ENCODE assay signal across 6 cellular contexts in the genomic region with DNA sequence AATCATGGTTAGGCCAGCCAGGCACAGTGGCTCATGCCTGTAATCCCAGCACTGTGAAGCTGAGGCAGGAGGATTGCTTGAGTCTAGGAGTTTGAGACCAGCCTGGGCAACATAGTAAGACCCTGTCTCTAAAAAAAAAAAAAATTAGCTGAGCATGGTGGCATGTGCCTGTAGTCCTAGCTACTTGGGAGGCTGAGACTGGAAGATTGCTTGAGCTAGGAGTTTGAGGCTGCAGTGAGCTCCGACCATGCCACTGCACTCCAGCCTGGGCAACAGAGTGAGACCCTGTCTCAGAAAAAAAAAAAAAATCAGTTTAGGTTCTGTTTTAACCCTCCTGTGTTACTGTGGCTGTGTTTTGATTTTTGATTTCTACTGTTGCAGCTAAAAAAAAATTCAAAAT. TPM values are rescaled to one million over a fixed set of nuclear protein-coding genes. Genes with fewer than 3 reads are reported as not detected.
A peak's percentile ranks its signal among the peaks of the same experiment; 100 is the strongest.
DNase-seq lines count a peak whose midpoint lies in the region; ATAC-seq, FAIRE-seq and TF ChIP-seq lines count a peak whose summit lies in the region.
"Not testable (repeated sequence)": the region's sequence is repeated elsewhere in the genome, so short reads cannot be mapped to it uniquely, and the experiment has no call there.

No MANE protein-coding gene starts in this region.

- POLR2A ChIA-PET in HEK293 (lab: Yijun Ruan, JAX) = interaction anchor here (0.6 kb wide), 1 partner anchor 62 kb away, joined by 3 read pairs; no protein-coding TSS in a partner anchor
- POLR2A ChIA-PET in WTC11 (lab: Charles Lee) = interaction anchor here (0.6 kb wide), 1 partner anchor 44 kb away, joined by 3 read pairs; no protein-coding TSS in a partner anchor
- POLR2A ChIA-PET in K562 (lab: Yijun Ruan, JAX) = interaction anchor here (0.6 to 1.3 kb wide), 6 partner anchors 10 to 839 kb away, joined by 3 to 6 read pairs (median 3); no protein-coding TSS in a partner anchor

- DNase-seq in WTC11 (ENCODE audit: low spot score); K562 (ENCODE audit: extremely low read depth in 1 of 4, low spot score in 3 of 4); urothelium cell line (ENCODE audit: low spot score): not testable (repeated sequence)
- DNase-seq in osteocyte (ENCODE audit: extremely low spot score, unreplicated experiment) (peak; percentile 15), sigmoid colon (peak; percentile 7)

- not testable (repeated sequence) for H3K9me3 Mint-ChIP-seq in WTC11; osteocyte (ENCODE audit: unreplicated experiment)

- not testable (repeated sequence) for H3K4me2 ChIP-seq in K562 (ENCODE audit: insufficient read depth, low read length)

- in situ Hi-C loops in K562 (cut with MboI) = not testable (repeated sequence)

- H3K4me1 Mint-ChIP-seq in WTC11; osteocyte (ENCODE audit: unreplicated experiment): not testable (repeated sequence)

- H2AFZ ChIP-seq in K562 (ENCODE audit: low read depth, low read length) = not testable (repeated sequence)

- not testable (repeated sequence) for H3K9me1 ChIP-seq in K562 (ENCODE audit: control insufficient read depth, insufficient read depth, low read length)

- intact Hi-C loops in K562 (cut with micrococcal nuclease); sigmoid colon (cut with DNase I): not testable (repeated sequence)

- H3K27me3 ChIP-seq in K562 (ENCODE audit: control insufficient read depth in 2 of 2, insufficient read depth in 2 of 2, low read length in 2 of 2); sigmoid colon: not testable (repeated sequence)

- not testable (repeated sequence) for H3K27ac Mint-ChIP-seq in WTC11; osteocyte (ENCODE audit: unreplicated experiment)

- not testable (repeated sequence) for H4K20me1 ChIP-seq in K562 (replicated peaks; ENCODE audit: control insufficient read depth, insufficient read depth, low read length)

- H3K9me3 ChIP-seq in HEK293 (ENCODE audit: control insufficient read depth, insufficient read depth, low read depth, low read length); K562 (replicated peaks; ENCODE audit: control insufficient read depth, insufficient read depth, low read depth, low read length); sigmoid colon: not testable (repeated sequence)

- TF ChIP-seq EP300 in K562 (IDR thresholded peaks at IDR 0.05; ENCODE audit: low read length); sigmoid colon (IDR thresholded peaks at IDR 0.05): not testable (repeated sequence)

- not testable (repeated sequence) for H3K36me3 Mint-ChIP-seq in WTC11; osteocyte (ENCODE audit: unreplicated experiment)

- TF ChIP-seq POLR2A in K562 (conservative IDR thresholded peaks at IDR 0.05); sigmoid colon (IDR thresholded peaks at IDR 0.05): not testable (repeated sequence)

- TF ChIP-seq CTCF in HEK293 (tag by site-specific recombination; IDR thresholded peaks at IDR 0.05); WTC11 (IDR thresholded peaks at IDR 0.05); K562 (IDR thresholded peaks at IDR 0.05 in 2 of 3, conservative IDR thresholded peaks at IDR 0.05 in 1 of 3; ENCODE audit: insufficient read depth in 2 of 3, low read depth in 1 of 3, low read length in 3 of 3); osteocyte (IDR thresholded peaks at IDR 0.05); sigmoid colon (IDR thresholded peaks at IDR 0.05): not testable (repeated sequence)

- TF ChIP-seq RAD21 in K562 (CRISPR knock-in tag; conservative IDR thresholded peaks at IDR 0.05 in 1 of 2, IDR thresholded peaks at IDR 0.05 in 1 of 2) = not testable (repeated sequence)

- H3K4me3 Mint-ChIP-seq in WTC11; osteocyte (ENCODE audit: unreplicated experiment): not testable (repeated sequence)

- not testable (repeated sequence) for H3K4me3 ChIP-seq in HEK293 (ENCODE audit: low read depth, low read length); K562; sigmoid colon

- H3K36me3 ChIP-seq in HEK293 (ENCODE audit: control insufficient read depth in 2 of 2, insufficient read depth in 1 of 2, low read length in 2 of 2); K562 (ENCODE audit: control insufficient read depth, insufficient read depth, low read length); sigmoid colon: not testable (repeated sequence)

- FAIRE-seq in K562 (lab: Jason Lieb, UNC) = not testable (repeated sequence)
- peak; percentile 13 for FAIRE-seq in urothelium cell line (lab: Jason Lieb, UNC)

- H3K4me1 ChIP-seq in HEK293 (ENCODE audit: control insufficient read depth, insufficient read depth, low read length); K562 (replicated peaks in 1 of 2; ENCODE audit: control insufficient read depth in 2 of 2, insufficient read depth in 2 of 2, low read length in 2 of 2); sigmoid colon: not testable (repeated sequence)

- BruUV-seq in K562 (replicated peaks; lab: Mats Ljungman, UMichigan) = not testable (repeated sequence)

- not testable (repeated sequence) for H3K27me3 Mint-ChIP-seq in WTC11 (ENCODE audit: low read depth); osteocyte (ENCODE audit: unreplicated experiment)

- not testable (repeated sequence) for ATAC-seq in WTC11, K562

- H3K27ac ChIP-seq in HEK293 (ENCODE audit: extremely low read depth, low read depth, low read length); K562 (ENCODE audit: extremely low read depth, low read depth, low read length); sigmoid colon: not testable (repeated sequence)

- not testable (repeated sequence) for H3K9ac ChIP-seq in K562 (ENCODE audit: insufficient read depth in 1 of 2, low read depth in 2 of 2, low read length in 2 of 2)

- not testable (repeated sequence) for H3K79me2 ChIP-seq in K562 (ENCODE audit: control insufficient read depth, insufficient read depth, low read length)

- 60% methylated on average over 1 of the region's 1 CpG for WGBS in K562 (ENCODE audit: insufficient coverage, low coverage, missing lambda C conversion rate)
- 93 to 98% methylated on average over 1 of the region's 1 CpG for WGBS in sigmoid colon, 2 donors

- CTCF ChIA-PET in HEK293 (lab: Yijun Ruan, JAX) (interaction anchor here (0.6 kb wide), 1 partner anchor 20 kb away, joined by 3 read pairs; no protein-coding TSS in a partner anchor), WTC11 (lab: Charles Lee) (interaction anchor here (1.2 kb wide), 1 partner anchor 9 kb away, joined by 6 read pairs; a partner anchor contains a TSS)
- CTCF ChIA-PET in K562 (lab: Yijun Ruan, JAX; ENCODE audit: low intra/inter-chr PET ratio) = not testable (repeated sequence)

RNA-seq across cellular contexts. Expression of a gene that starts 8.3 kb away (rescaled TPM):
- total RNA-seq in WTC11 (2021) (6.0 to 7.1 TPM (median 6.4 TPM) in 3 replicates), K562 (2014; rRNA removed) (5.7 and 7.9 TPM in 2 replicates), K562 (2014; rRNA removed; fragmentation: Illumina TruSeq; extraction: Trizol) (14.8 and 15.1 TPM in 2 replicates), K562 (2015; rRNA removed; fragmentation: Illumina TruSeq; extraction: Trizol) (9.2 and 9.5 TPM in 2 replicates), K562 (2021) (9.3 and 11.0 TPM in 2 replicates), osteocyte (3.0 and 3.3 TPM in 2 replicates), sigmoid colon (1 to 10 TPM; 2.5 to 4.3 (median 3.2) TPM)
- total RNA-seq in K562 (2011; cell fraction: chromatin; rRNA removed; ENCODE audit: low replicate concordance) = 22.6 and 34.0 TPM in 2 replicates
- 13.3 and 18.2 TPM in 2 replicates for total RNA-seq in K562 (2011; cell fraction: nucleolus; rRNA removed)
- total RNA-seq in K562 (2011; cell fraction: nucleoplasm; rRNA removed) = 21.1 and 23.0 TPM in 2 replicates
- polyA plus RNA-seq in K562 (2011; rRNA removed) (11.3 and 15.2 TPM in 2 replicates), K562 (2014; fragmentation: Illumina TruSeq; extraction: Trizol) (13.2 and 14.7 TPM in 2 replicates), K562 (2014; fragmentation: Nextera tagmentation; extraction: Ambion mirVana) (1 to 10 TPM; 7.8 to 8.1 TPM), K562 (2014; rRNA removed) (7.7 and 9.4 TPM in 2 replicates), sigmoid colon (1 to 10 TPM in 2 of 3 donors, under 1 TPM in 1; 0.60 to 2.1 (median 1.9) TPM)
- polyA plus RNA-seq in K562 (2011; cell fraction: cytosol; rRNA removed) = 2.2 and 5.1 TPM in 2 replicates
- 5.9 and 8.1 TPM in 2 replicates for polyA plus RNA-seq in K562 (2011; cell fraction: nucleus; rRNA removed)
- polyA plus RNA-seq in K562 (2012) = 4.9 and 7.1 TPM in 2 replicates
- polyA minus RNA-seq in K562 (2011; rRNA and poly(A)+ RNA removed) = 24.4 and 25.6 TPM in 2 replicates
- 5.8 and 10.5 TPM in 2 replicates for polyA minus RNA-seq in K562 (2011; cell fraction: cytosol; rRNA and poly(A)+ RNA removed)
- 4.8 and 12.3 TPM in 2 replicates for polyA minus RNA-seq in K562 (2011; cell fraction: nucleus; rRNA and poly(A)+ RNA removed)

RNA-seq across cellular contexts. Expression of a gene that starts 18.8 kb away (rescaled TPM):
- total RNA-seq in WTC11 (2021) (16.2 to 18.7 TPM (median 18.5 TPM) in 3 replicates), K562 (2014; rRNA removed) (15.3 and 16.0 TPM in 2 replicates), K562 (2014; rRNA removed; fragmentation: Illumina TruSeq; extraction: Trizol) (21.9 and 22.1 TPM in 2 replicates), K562 (2015; rRNA removed; fragmentation: Illumina TruSeq; extraction: Trizol) (26.0 and 26.4 TPM in 2 replicates), K562 (2021) (18.3 and 19.2 TPM in 2 replicates), osteocyte (18.5 and 21.5 TPM in 2 replicates), sigmoid colon (10 to 100 TPM in 3 of 4 donors, 1 to 10 TPM in 1; 6.9 to 15.3 (median 10.7) TPM)
- 26.2 and 31.5 TPM in 2 replicates for total RNA-seq in K562 (2011; cell fraction: chromatin; rRNA removed; ENCODE audit: low replicate concordance)
- total RNA-seq in K562 (2011; cell fraction: nucleolus; rRNA removed) = 24.9 and 35.2 TPM in 2 replicates
- total RNA-seq in K562 (2011; cell fraction: nucleoplasm; rRNA removed) = 20.5 and 25.2 TPM in 2 replicates
- polyA plus RNA-seq in K562 (2011; rRNA removed) (23.1 and 27.9 TPM in 2 replicates), K562 (2014; fragmentation: Illumina TruSeq; extraction: Trizol) (18.0 and 23.0 TPM in 2 replicates), K562 (2014; fragmentation: Nextera tagmentation; extraction: Ambion mirVana) (1 to 10 TPM; 3.5 to 5.1 TPM), K562 (2014; rRNA removed) (13.9 and 15.4 TPM in 2 replicates), sigmoid colon (1 to 10 TPM; 2.3 to 5.4 (median 3.6) TPM)
- 14.6 and 16.2 TPM in 2 replicates for polyA plus RNA-seq in K562 (2011; cell fraction: cytosol; rRNA removed)
- polyA plus RNA-seq in K562 (2011; cell fraction: nucleus; rRNA removed) = 10.4 and 13.2 TPM in 2 replicates
- 14.2 and 14.7 TPM in 2 replicates for polyA plus RNA-seq in K562 (2012)
- 31.5 and 34.3 TPM in 2 replicates for polyA minus RNA-seq in K562 (2011; rRNA and poly(A)+ RNA removed)
- polyA minus RNA-seq in K562 (2011; cell fraction: cytosol; rRNA and poly(A)+ RNA removed) = 11.5 and 15.1 TPM in 2 replicates
- 14.3 and 27.2 TPM in 2 replicates for polyA minus RNA-seq in K562 (2011; cell fraction: nucleus; rRNA and poly(A)+ RNA removed)
